ENCODE assay signal across 8 cellular contexts in genomic region chr5:88268414-88269184, GRCh38. TPM values are rescaled to one million over a fixed set of nuclear protein-coding genes. Genes with fewer than 3 reads are reported as not detected.
DNase-seq lines count a peak whose midpoint lies in the region; ATAC-seq and TF ChIP-seq lines count a peak whose summit lies in the region.

TMEM161B (minus strand) TSS chr5:88268845; CDS start chr5:88268723, 122 bp downstream.

- no peaks in the 10 kb centered on the region for H3K27me3 ChIP-seq in BJ (ENCODE audit: control insufficient read depth, insufficient read depth, low read length)

- H3K27ac Mint-ChIP-seq in chondrocyte (ENCODE audit: unreplicated experiment) = peak within 1 kb of the TSS; percentile 85

- H3K9me3 Mint-ChIP-seq in chondrocyte (ENCODE audit: low read depth) = peaks cover 5% of the 10 kb centered on the region

- H3K36me3 Mint-ChIP-seq in chondrocyte (ENCODE audit: low read depth) = peaks cover 6% of the 10 kb centered on the region

- CTCF ChIA-PET in BJ (lab: Yijun Ruan, JAX) = interaction anchor here (0.7 kb wide), 1 partner anchor 18 kb away, joined by 3 read pairs; no protein-coding TSS in a partner anchor

- no peaks in the 10 kb centered on the region for H3K27me3 Mint-ChIP-seq in chondrocyte (ENCODE audit: low read depth)

- peak within 1 kb of the TSS; percentile 99 for H3K4me3 Mint-ChIP-seq in chondrocyte (ENCODE audit: unreplicated experiment)

- peaks cover 34% of the 10 kb centered on the region for H3K4me1 Mint-ChIP-seq in chondrocyte (ENCODE audit: low read depth)

- POLR2A ChIA-PET in BJ (lab: Charles Lee) = no interaction called here

- H3K4me3 ChIP-seq in BJ (ENCODE audit: low read depth, low read length) = peak within 1 kb of the TSS; percentile 87

- H3K36me3 ChIP-seq in BJ (ENCODE audit: control insufficient read depth, insufficient read depth, low read length) = no peaks in the 10 kb centered on the region

- peak; percentile 100 for ATAC-seq in HG03457 (IDR thresholded peaks at IDR 0.05; ENCODE audit: unreplicated experiment)

- peak; percentile 36 for DNase-seq in BJ (ENCODE audit: low read depth)
- peak; percentile 61 for DNase-seq in GM19240 (ENCODE audit: insufficient read length, low spot score)
- DNase-seq in NCI-H524 (lab: John Stamatoyannopoulos, UW) = peak; percentile 93 to 95
- DNase-seq in activated CD4-positive, alpha-beta T cell treated with anti-CD3 and anti-CD28 coated beads for 24 hours (ENCODE audit: low read depth in 2 of 2) = peak; percentile 87 to 88
- DNase-seq in chondrocyte (ENCODE audit: low spot score) = peak; percentile 88
- DNase-seq in kidney tubule cell (ENCODE audit: low spot score) = peak; percentile 97
- peak; percentile 83 for DNase-seq in stimulated activated CD4-positive, alpha-beta T cell treated with anti-CD3 and anti-CD28 coated beads, Interleukin-1b, Interleukin-23, amount 100 ng/mL, for 1 hour (ENCODE audit: low read depth in 2 of 2)

- TF ChIP-seq CTCF in BJ (IDR thresholded peaks at IDR 0.05; ENCODE audit: insufficient read depth, low read depth, low read length) (no peak), chondrocyte (IDR thresholded peaks at IDR 0.05) (no peak)

RNA-seq across cellular contexts. Expression of gene TMEM161B, which starts in this region (rescaled TPM):
- 6.6 and 10.2 TPM in 2 replicates for polyA plus RNA-seq in BJ (2011; rRNA removed)
- 8.6 and 14.6 TPM in 2 replicates for polyA minus RNA-seq in BJ (2011; rRNA and poly(A)+ RNA removed)
- total RNA-seq in chondrocyte = 7.6 to 13.5 TPM (median 9.6 TPM) in 3 replicates

Comparison
In these comparisons a context has a peak if more than half of its experiments do, and no peak if none do; other contexts are left out.
1. Peak in every context shown above with its lines: DNase-seq, ATAC-seq and H3K4me3 ChIP-seq.
2. DNase-seq: peak in every context shown above with its lines; median percentile 97 in kidney tubule cell; 94 in NCI-H524; 88 in chondrocyte; 88 in activated CD4-positive, alpha-beta T cell treated with anti-CD3 and anti-CD28 coated beads for 24 hours; 83 in stimulated activated CD4-positive, alpha-beta T cell treated with anti-CD3 and anti-CD28 coated beads, Interleukin-1b, Interleukin-23, amount 100 ng/mL, for 1 hour; 61 in GM19240; 36 in BJ.